ENCODE assay signal across 13 cellular contexts in genomic region chr1:6349254-6349943, GRCh38. TPM values are rescaled to one million over a fixed set of nuclear protein-coding genes. Genes with fewer than 3 reads are reported as not detected.
DNase-seq lines count a peak whose midpoint lies in the region; ATAC-seq and TF ChIP-seq lines count a peak whose summit lies in the region.
"Had no signal": no experiment of that assay in that cellular context is flagged by ENCODE, and none has a peak within 500 bp of the region (broad histone marks: within the 10 kb centered on the region; RNA-seq: fewer than 3 reads in every experiment).

No MANE protein-coding gene starts in this region.

- peak overlapping the region in 16 of 21 experiments; percentile 28 to 88 (median 63) for H3K27ac ChIP-seq in skin epidermis
- H3K27ac ChIP-seq: ovary, testis had no signal

- no peaks in the 10 kb centered on the region for H3K9me3 ChIP-seq in T-helper 17 cell (ENCODE audit: control insufficient read depth, low read length, poor library complexity, severe bottlenecking)
- H3K9me3 ChIP-seq: ovary, testis had no signal

- DNase-seq in activated T-cell treated with anti-CD3 and anti-CD28 coated beads, Interleukin-2, amount 50 U/mL, for 24 hours, result no peak
- no peak for DNase-seq in activated T-cell treated with anti-CD3 and anti-CD28 coated beads, Interleukin-2, amount 50 U/mL, for 1 hour
- DNase-seq in T-helper 17 cell (no peak), endothelial cell (ENCODE audit: low spot score) (no peak), kidney tubule cell (ENCODE audit: low spot score) (no peak), NCI-H2029 treated with DMSO at 0.1 percent for 48 hours (lab: John Stamatoyannopoulos, UW) (no peak)
- no peak for DNase-seq in stimulated activated CD4-positive, alpha-beta T cell treated with anti-CD3 and anti-CD28 coated beads, Interleukin-4, amount 100 ng/mL, for 24 hours
- DNase-seq: H7, NCI-H510A, ovary, testis had no signal

- no peak for ATAC-seq in T-helper 17 cell

- no peak overlapping the region for H3K4me3 ChIP-seq in skin epidermis
- H3K4me3 ChIP-seq: ovary, smooth muscle cell, testis had no signal

- peaks cover 31% of the 10 kb centered on the region for H3K36me3 Mint-ChIP-seq in activated T-cell treated with anti-CD3 and anti-CD28 coated beads, Interleukin-2, amount 50 U/mL, for 24 hours (ENCODE audit: low read depth)
- no peaks in the 10 kb centered on the region for H3K36me3 Mint-ChIP-seq in T-helper 17 cell (ENCODE audit: low read depth)
- no peaks in the 10 kb centered on the region for H3K36me3 Mint-ChIP-seq in endothelial cell (ENCODE audit: low read depth, unreplicated experiment)

- H3K27me3 Mint-ChIP-seq in activated T-cell treated with anti-CD3 and anti-CD28 coated beads, Interleukin-2, amount 50 U/mL, for 24 hours, result no peaks in the 10 kb centered on the region
- no peaks in the 10 kb centered on the region for H3K27me3 Mint-ChIP-seq in T-helper 17 cell
- H3K27me3 Mint-ChIP-seq in endothelial cell (ENCODE audit: unreplicated experiment), result peaks cover 15% of the 10 kb centered on the region

- peaks cover 23% of the 10 kb centered on the region for H3K4me1 Mint-ChIP-seq in activated T-cell treated with anti-CD3 and anti-CD28 coated beads, Interleukin-2, amount 50 U/mL, for 24 hours (ENCODE audit: low read depth)
- peaks cover 21% of the 10 kb centered on the region for H3K4me1 Mint-ChIP-seq in T-helper 17 cell
- H3K4me1 Mint-ChIP-seq in endothelial cell (ENCODE audit: unreplicated experiment), result peaks cover 18% of the 10 kb centered on the region

- H3K4me3 Mint-ChIP-seq in activated T-cell treated with anti-CD3 and anti-CD28 coated beads, Interleukin-2, amount 50 U/mL, for 24 hours, result no peak overlapping the region
- H3K4me3 Mint-ChIP-seq in T-helper 17 cell (no peak overlapping the region), endothelial cell (ENCODE audit: unreplicated experiment) (no peak overlapping the region)

- no peaks in the 10 kb centered on the region for H3K9me3 Mint-ChIP-seq in activated T-cell treated with anti-CD3 and anti-CD28 coated beads, Interleukin-2, amount 50 U/mL, for 24 hours
- H3K9me3 Mint-ChIP-seq in endothelial cell (ENCODE audit: unreplicated experiment), result no peaks in the 10 kb centered on the region

- H3K27ac Mint-ChIP-seq in activated T-cell treated with anti-CD3 and anti-CD28 coated beads, Interleukin-2, amount 50 U/mL, for 24 hours, result peak overlapping the region; percentile 71
- H3K27ac Mint-ChIP-seq in T-helper 17 cell, result peak overlapping the region; percentile 86
- H3K27ac Mint-ChIP-seq in endothelial cell (ENCODE audit: unreplicated experiment), result peak overlapping the region; percentile 87

- no peak for TF ChIP-seq CTCF in endothelial cell (IDR thresholded peaks at IDR 0.05; ENCODE audit: unreplicated experiment)

RNA-seq across cellular contexts. Expression of gene ACOT7, which starts 44.2 kb away (rescaled TPM):
- total RNA-seq in T-helper 17 cell (1 to 10 TPM; 4.9 to 7.1 TPM), endothelial cell (ENCODE audit: unreplicated experiment) (35.1 TPM)
